18 cellular contexts compared by ENCODE assay signal in genomic region chr9:90559075-90560073, GRCh38.
"Had no signal": no experiment of that assay in that cellular context is flagged by ENCODE, and none has a peak within 500 bp of the region (broad histone marks: within the 10 kb centered on the region; RNA-seq: fewer than 3 reads in every experiment).

No MANE protein-coding gene starts in this region.

- H3K9me3 ChIP-seq: esophagus squamous epithelium, heart right ventricle, right lobe of liver, thoracic aorta, upper lobe of left lung had no signal

- ATAC-seq: activated CD4-positive, alpha-beta T cell treated with anti-CD3 and anti-CD28 coated beads for 36 hours; heart right ventricle; left ventricle myocardium superior; right lobe of liver; WTC11 had no signal

- H3K27ac ChIP-seq: esophagus squamous epithelium, heart right ventricle, neural progenitor cell, right lobe of liver, thoracic aorta, upper lobe of left lung had no signal

- H3K9ac ChIP-seq: neural progenitor cell had no signal

- H3K27me3 ChIP-seq: esophagus squamous epithelium, neural progenitor cell, right lobe of liver, upper lobe of left lung had no signal

- H3K4me1 ChIP-seq: esophagus squamous epithelium, heart right ventricle, neural progenitor cell, upper lobe of left lung had no signal

- H3K36me3 ChIP-seq: esophagus squamous epithelium, heart right ventricle, neural progenitor cell, right lobe of liver, thoracic aorta, upper lobe of left lung had no signal

- H3K4me3 ChIP-seq: esophagus squamous epithelium, heart right ventricle, neural progenitor cell, right lobe of liver, thoracic aorta, upper lobe of left lung had no signal

- H2AFZ ChIP-seq: neural progenitor cell had no signal

- H3K4me2 ChIP-seq: neural progenitor cell had no signal

- DNase-seq: activated CD4-positive, alpha-beta T cell treated with anti-CD3 and anti-CD28 coated beads for 36 hours; activated CD4-positive, alpha-beta T cell treated with anti-CD3 and anti-CD28 coated beads, Interleukin-2, amount 50 U/mL, for 48 hours; activated gamma-delta T cell treated with Interleukin-2 at 50 U/mL for 16 hours; activated naive CD8-positive, alpha-beta T cell treated with anti-CD3 and anti-CD28 coated beads for 36 hours; amniotic stem cell; cerebellar nuclear complex; effector CD8-positive, alpha-beta T cell; esophagus squamous epithelium; heart right ventricle; left ventricle myocardium superior; right lobe of liver; small intestine; stimulated activated CD4-positive, alpha-beta T cell treated with anti-CD3 and anti-CD28 coated beads, Interleukin-15, amount 100 ng/mL, for 24 hours; stimulated activated CD4-positive, alpha-beta T cell treated with anti-CD3 and anti-CD28 coated beads, Interleukin-4, amount 100 ng/mL, for 1 hour; upper lobe of left lung had no signal
